Comparison of ENCODE assay signal across 1 cellular context in genomic region chr1:40766017-40766416, GRCh38.
TF ChIP-seq lines count a peak whose summit lies in the region.

No MANE protein-coding gene starts in this region.

TF ChIP-seq in IMR-90, 13 proteins besides CTCF, POLR2A, EP300 and RAD21 (continued from another document):
- TF ChIP-seq USF2 (IDR thresholded peaks at IDR 0.05; ENCODE audit: low read depth, low read length): no peak
- no peak for TF ChIP-seq RFX5 (IDR thresholded peaks at IDR 0.05; ENCODE audit: low read depth, low read length)
- no peak for TF ChIP-seq FOS (IDR thresholded peaks at IDR 0.05; ENCODE audit: low read depth, low read length)
- TF ChIP-seq MAZ (IDR thresholded peaks at IDR 0.05; ENCODE audit: borderline replicate concordance, low read depth, low read length): no peak
- no peak for TF ChIP-seq CHD1 (IDR thresholded peaks at IDR 0.05; ENCODE audit: low read depth, low read length)
- TF ChIP-seq CEBPB (IDR thresholded peaks at IDR 0.05; ENCODE audit: low read depth, low read length): no peak
- no peak for TF ChIP-seq SMC3 (IDR thresholded peaks at IDR 0.05; ENCODE audit: low read depth, low read length)
- no peak for TF ChIP-seq BHLHE40 (IDR thresholded peaks at IDR 0.05; ENCODE audit: low read depth, low read length)
- TF ChIP-seq MXI1 (IDR thresholded peaks at IDR 0.05; ENCODE audit: borderline replicate concordance, low read depth, low read length): no peak
